In the genomic region with DNA sequence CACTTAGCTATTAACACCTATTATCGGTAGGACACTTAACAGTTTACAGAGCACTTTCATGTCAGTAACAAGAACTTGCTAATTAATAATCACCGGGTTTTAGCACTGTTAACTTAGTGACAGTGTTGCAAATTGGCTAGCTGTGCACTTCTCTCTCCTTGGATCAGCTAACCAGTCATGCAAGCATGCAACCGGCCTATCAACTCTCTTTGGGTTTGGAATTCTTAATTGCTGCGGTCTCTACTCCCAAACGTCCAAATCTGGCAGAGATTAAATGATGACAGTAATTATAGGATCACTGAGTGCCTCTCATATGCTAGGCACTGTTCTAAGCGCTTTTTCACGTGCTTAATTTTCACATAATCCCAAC, we compare ENCODE assay signal across 8 cellular contexts. TPM values are rescaled to one million over a fixed set of nuclear protein-coding genes. Genes with fewer than 3 reads are reported as not detected.
DNase-seq lines count a peak whose midpoint lies in the region; ATAC-seq and TF ChIP-seq lines count a peak whose summit lies in the region.

No MANE protein-coding gene starts in this region.

- 28% methylated on average over 7 of the region's 7 CpGs for WGBS in right lobe of liver (ENCODE audit: insufficient coverage, low coverage, low lambda C conversion rate, missing lambda C conversion rate)

- ATAC-seq in GM23338, result no peak
- no peak for ATAC-seq in right lobe of liver
- ATAC-seq in HG03520 (IDR thresholded peaks at IDR 0.05; ENCODE audit: unreplicated experiment), result no peak

- H3K4me1 ChIP-seq in GM23338 (ENCODE audit: insufficient read depth) (peaks cover 17% of the 10 kb centered on the region), right lobe of liver (peaks cover 0 to 16% (median 5%) of the 10 kb centered on the region in 4 donors)

- TF ChIP-seq CTCF in 22Rv1 (IDR thresholded peaks at IDR 0.05) (no peak), GM23338 (conservative IDR thresholded peaks at IDR 0.05; ENCODE audit: low read depth in 2 of 2) (no peak), right lobe of liver (IDR thresholded peaks at IDR 0.05) (no peak)

- H3K9me3 Mint-ChIP-seq in GM23338, result peaks cover 5% of the 10 kb centered on the region; the same call in 1 of the 3 replicates

- H3K4me3 Mint-ChIP-seq in GM23338, result peak overlapping the region; percentile 96

- intact Hi-C loops in right lobe of liver (cut with DNase I), result no loop called here

- H3K36me3 Mint-ChIP-seq in GM23338 (ENCODE audit: low read depth), result no peaks in the 10 kb centered on the region; the same call in 1 of the 3 replicates

- H3K4me1 Mint-ChIP-seq in GM23338, result peaks cover 33% of the 10 kb centered on the region

- H3K36me3 ChIP-seq in GM23338 (ENCODE audit: insufficient read depth), result no peaks in the 10 kb centered on the region
- no peaks in the 10 kb centered on the region for H3K36me3 ChIP-seq in right lobe of liver

- peaks cover 58% of the 10 kb centered on the region for H3K79me2 ChIP-seq in GM23338 (replicated peaks; ENCODE audit: insufficient read depth)

- H3K4me3 ChIP-seq in GM23338 (peak overlapping the region; percentile 91), right lobe of liver (peak overlapping the region; percentile 94 to 95 (median 94))

- H3K9me2 ChIP-seq in GM23338 (ENCODE audit: insufficient read depth), result no peaks in the 10 kb centered on the region

- H3K27me3 Mint-ChIP-seq in GM23338 (ENCODE audit: insufficient read depth, low read depth, poor library complexity), result peaks cover 12% of the 10 kb centered on the region

- H3K9me3 ChIP-seq in right lobe of liver, result no peaks in the 10 kb centered on the region

- no peak overlapping the region for H3K27ac Mint-ChIP-seq in GM23338

- no peaks in the 10 kb centered on the region for H3F3A ChIP-seq in GM23338 (replicated peaks; ENCODE audit: low read depth)

- peak overlapping the region; percentile 61; the same call in 1 of the 2 replicates for H3K27ac ChIP-seq in 22Rv1
- H3K27ac ChIP-seq in GM23338 (ENCODE audit: low read depth), result no peak overlapping the region
- peak overlapping the region; percentile 17 for H3K27ac ChIP-seq in angular gyrus (ENCODE audit: low read depth, low read length)
- peak overlapping the region in 2 of 3 donors; percentile 73 to 90 for H3K27ac ChIP-seq in right lobe of liver

- H4K20me1 ChIP-seq in GM23338 (replicated peaks; ENCODE audit: insufficient read depth), result peaks cover 32% of the 10 kb centered on the region

- peak overlapping the region; percentile 75 for H3K4me2 ChIP-seq in GM23338

- no peak overlapping the region for H2AFZ ChIP-seq in GM23338

- no peak for TF ChIP-seq POLR2A in right lobe of liver (IDR thresholded peaks at IDR 0.05)

- no peak for DNase-seq in GM23338 (ENCODE audit: low spot score)
- DNase-seq in right lobe of liver, result no peak
- DNase-seq in NCI-H2029 treated with DMSO at 0.1 percent for 48 hours (lab: John Stamatoyannopoulos, UW), result no peak
- DNase-seq in NCI-H446 (lab: John Stamatoyannopoulos, UW), result no peak
- DNase-seq in activated gamma-delta T cell treated with Interleukin-2 at 50 U/mL for 16 hours, result no peak

- H3K27me3 ChIP-seq in GM23338 (ENCODE audit: insufficient read depth) (no peaks in the 10 kb centered on the region), right lobe of liver (no peaks in the 10 kb centered on the region)

TF ChIP-seq in GM23338, 12 proteins besides CTCF, POLR2A, EP300 and RAD21:
- TF ChIP-seq NANOG (IDR thresholded peaks at IDR 0.05; ENCODE audit: borderline replicate concordance) (no peak), ZNF331 (CRISPR knock-in tag; IDR thresholded peaks at IDR 0.05; ENCODE audit: low read depth) (no peak), CREB1 (CRISPR knock-in tag; IDR thresholded peaks at IDR 0.05; ENCODE audit: low read depth) (no peak)

RNA-seq across cellular contexts. Expression of a gene that starts 1.2 kb away (rescaled TPM):
- 23.9 and 25.7 TPM in 2 replicates for total RNA-seq in GM23338 (2014; rRNA removed; shearing (Covaris generic))
- 31.3 and 32.5 TPM in 2 replicates for polyA plus RNA-seq in GM23338 (2016; fragmentation: Nextera tagmentation; extraction: Ambion mirVana)
- total RNA-seq in right lobe of liver, result 10 to 100 TPM in 4 of 6 experiments, 1 to 10 TPM in 2; 6.3 to 22.5 (median 13.8) TPM

RNA-seq across cellular contexts. Expression of a gene that starts 25.4 kb away (rescaled TPM):
- 0.66 TPM in 1 of 2 replicates, not detected in the other for total RNA-seq in GM23338 (2014; rRNA removed; shearing (Covaris generic))
- 0.42 and 0.73 TPM in 2 replicates for polyA plus RNA-seq in GM23338 (2016; fragmentation: Nextera tagmentation; extraction: Ambion mirVana)
- total RNA-seq in right lobe of liver, result not detected

RNA-seq across cellular contexts. Expression of a gene that starts 25.7 kb away (rescaled TPM):
- total RNA-seq in GM23338 (2014; rRNA removed; shearing (Covaris generic)), result 4.0 and 5.9 TPM in 2 replicates
- polyA plus RNA-seq in GM23338 (2016; fragmentation: Nextera tagmentation; extraction: Ambion mirVana), result 1.5 and 2.5 TPM in 2 replicates
- total RNA-seq in right lobe of liver, result 1 to 10 TPM; 1.8 to 4.3 (median 2.5) TPM
